8 cellular contexts compared by ENCODE assay signal in the genomic region with DNA sequence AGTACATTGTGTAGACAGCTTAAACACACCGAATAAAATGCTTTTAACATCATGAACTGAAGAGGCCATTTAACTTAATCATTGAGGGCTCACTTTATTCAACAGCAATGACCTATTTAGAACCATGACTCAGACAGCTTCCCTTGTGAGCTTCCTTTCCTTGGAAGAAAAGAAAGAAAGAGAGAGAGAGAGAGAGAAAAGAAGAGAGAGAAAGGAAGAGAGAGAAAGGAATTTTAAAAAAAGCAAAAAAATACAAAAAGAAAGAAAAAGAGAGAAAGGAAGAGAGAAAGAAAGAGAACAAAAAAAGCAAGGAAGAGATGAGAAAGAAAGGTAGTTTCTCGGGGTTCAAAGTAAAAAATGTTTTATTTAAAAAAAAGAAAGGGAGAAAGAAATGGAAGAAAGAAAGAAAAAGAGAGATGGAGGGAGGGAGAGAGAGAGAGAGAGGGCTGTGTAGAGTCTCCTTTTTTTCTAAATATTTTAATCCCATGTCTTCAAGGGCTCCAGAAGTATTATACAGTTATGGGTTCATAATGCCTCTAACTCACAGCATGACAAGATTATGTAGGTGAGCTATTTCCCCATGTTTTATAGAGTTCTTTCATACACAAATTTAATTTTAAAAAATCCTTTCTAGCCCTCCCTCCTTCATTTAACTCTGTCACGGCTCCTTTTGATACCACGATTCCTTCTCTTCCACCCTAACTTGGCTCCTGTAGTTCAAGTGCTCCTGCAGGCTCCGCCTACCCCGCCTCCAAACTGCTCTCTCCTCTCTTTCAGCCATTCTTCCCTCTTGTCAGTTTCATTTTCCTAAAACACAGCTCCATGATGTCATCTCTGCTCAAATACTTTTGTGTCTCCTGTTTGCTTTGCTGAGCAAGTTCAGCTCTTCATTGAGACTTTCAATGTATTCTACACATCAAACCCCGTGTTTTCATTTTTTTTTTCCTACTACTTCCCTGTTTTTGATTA.
DNase-seq lines count a peak whose midpoint lies in the region; ATAC-seq and TF ChIP-seq lines count a peak whose summit lies in the region.

No MANE protein-coding gene starts in this region.

- no peak overlapping the region for H3K4me3 Mint-ChIP-seq in activated CD8-positive, alpha-beta T cell treated with anti-CD3 and anti-CD28 coated beads for 36 hours
- H3K4me3 Mint-ChIP-seq in activated CD8-positive, alpha-beta T cell treated with anti-CD3 and anti-CD28 coated beads, Interleukin-2, amount 10 ng/mL, durations not matched to agents 7 days and 5 days, result no peak overlapping the region

- no peaks in the 10 kb centered on the region for H3K36me3 ChIP-seq in thyroid gland

- H3K36me3 Mint-ChIP-seq in activated CD8-positive, alpha-beta T cell treated with anti-CD3 and anti-CD28 coated beads for 36 hours (ENCODE audit: low read depth), result no peaks in the 10 kb centered on the region
- H3K36me3 Mint-ChIP-seq in activated CD8-positive, alpha-beta T cell treated with anti-CD3 and anti-CD28 coated beads, Interleukin-2, amount 10 ng/mL, durations not matched to agents 7 days and 5 days (ENCODE audit: low read depth), result peaks cover 4% of the 10 kb centered on the region

- CTCF ChIA-PET in activated CD8-positive, alpha-beta T cell treated with anti-CD3 and anti-CD28 coated beads for 36 hours (lab: Charles Lee), result interaction anchor here (0.6 to 1.3 kb wide), 2 partner anchors 18 to 103 kb away, joined by 3 read pairs; no protein-coding TSS in a partner anchor
- CTCF ChIA-PET in activated CD8-positive, alpha-beta T cell treated with anti-CD3 and anti-CD28 coated beads, Interleukin-2, amount 10 ng/mL, durations not matched to agents 7 days and 5 days (lab: Charles Lee), result interaction anchor here (1.1 to 1.6 kb wide), 2 partner anchors 9 to 11 kb away, joined by 3 read pairs; no protein-coding TSS in a partner anchor

- no peak for DNase-seq in activated CD8-positive, alpha-beta T cell treated with anti-CD3 and anti-CD28 coated beads for 36 hours
- no peak for DNase-seq in activated CD8-positive, alpha-beta T cell treated with anti-CD3 and anti-CD28 coated beads, Interleukin-2, amount 10 ng/mL, durations not matched to agents 7 days and 5 days
- DNase-seq in anterior cingulate cortex (lab: John Stamatoyannopoulos, UW) (peak in 42 of 58 donors; percentile 9 to 83 (median 38)), iris pigment epithelial cell (ENCODE audit: low read depth) (peak; percentile 85), thyroid gland (peak; percentile 53 to 59), GM19240 (ENCODE audit: insufficient read length, low spot score) (no peak)

- intact Hi-C loops in activated CD8-positive, alpha-beta T cell treated with anti-CD3 and anti-CD28 coated beads for 36 hours (cut with micrococcal nuclease), result no loop called here
- intact Hi-C loops in thyroid gland (cut with DNase I), result no loop called here

- H3K9me3 Mint-ChIP-seq in activated CD8-positive, alpha-beta T cell treated with anti-CD3 and anti-CD28 coated beads for 36 hours, result peaks cover 4% of the 10 kb centered on the region
- no peaks in the 10 kb centered on the region for H3K9me3 Mint-ChIP-seq in activated CD8-positive, alpha-beta T cell treated with anti-CD3 and anti-CD28 coated beads, Interleukin-2, amount 10 ng/mL, durations not matched to agents 7 days and 5 days (ENCODE audit: insufficient read depth)

- H3K27me3 Mint-ChIP-seq in activated CD8-positive, alpha-beta T cell treated with anti-CD3 and anti-CD28 coated beads for 36 hours, result no peaks in the 10 kb centered on the region
- H3K27me3 Mint-ChIP-seq in activated CD8-positive, alpha-beta T cell treated with anti-CD3 and anti-CD28 coated beads, Interleukin-2, amount 10 ng/mL, durations not matched to agents 7 days and 5 days (ENCODE audit: low read depth), result no peaks in the 10 kb centered on the region

- peak; percentile 38 for ATAC-seq in activated CD8-positive, alpha-beta T cell treated with anti-CD3 and anti-CD28 coated beads for 36 hours
- ATAC-seq in activated CD8-positive, alpha-beta T cell treated with anti-CD3 and anti-CD28 coated beads, Interleukin-2, amount 10 ng/mL, durations not matched to agents 7 days and 5 days, result no peak
- ATAC-seq in GM19452 (IDR thresholded peaks at IDR 0.05; ENCODE audit: unreplicated experiment) (no peak), GM21825 (IDR thresholded peaks at IDR 0.05; ENCODE audit: unreplicated experiment) (no peak)

- no peak for TF ChIP-seq POLR2A in thyroid gland (IDR thresholded peaks at IDR 0.05)

- H3K27ac ChIP-seq in thyroid gland, result no peak overlapping the region

- TF ChIP-seq CTCF in activated CD8-positive, alpha-beta T cell treated with anti-CD3 and anti-CD28 coated beads for 36 hours (IDR thresholded peaks at IDR 0.05), result no peak
- no peak for TF ChIP-seq CTCF in thyroid gland (IDR thresholded peaks at IDR 0.05)

- no peaks in the 10 kb centered on the region for H3K4me1 ChIP-seq in thyroid gland

- no peak overlapping the region for H3K27ac Mint-ChIP-seq in activated CD8-positive, alpha-beta T cell treated with anti-CD3 and anti-CD28 coated beads for 36 hours
- no peak overlapping the region for H3K27ac Mint-ChIP-seq in activated CD8-positive, alpha-beta T cell treated with anti-CD3 and anti-CD28 coated beads, Interleukin-2, amount 10 ng/mL, durations not matched to agents 7 days and 5 days

- no peaks in the 10 kb centered on the region for H3K27me3 ChIP-seq in thyroid gland

- peaks cover 37% of the 10 kb centered on the region for H3K4me1 Mint-ChIP-seq in activated CD8-positive, alpha-beta T cell treated with anti-CD3 and anti-CD28 coated beads for 36 hours (ENCODE audit: low read depth)
- peaks cover 39% of the 10 kb centered on the region for H3K4me1 Mint-ChIP-seq in activated CD8-positive, alpha-beta T cell treated with anti-CD3 and anti-CD28 coated beads, Interleukin-2, amount 10 ng/mL, durations not matched to agents 7 days and 5 days (ENCODE audit: low read depth)

- POLR2A ChIA-PET in activated CD8-positive, alpha-beta T cell treated with anti-CD3 and anti-CD28 coated beads for 36 hours (lab: Charles Lee), result interaction anchor here (0.8 kb wide), 1 partner anchor 143 kb away, joined by 3 read pairs; the partner anchor contains the start of gene ARHGAP21
- POLR2A ChIA-PET in activated CD8-positive, alpha-beta T cell treated with anti-CD3 and anti-CD28 coated beads, Interleukin-2, amount 10 ng/mL, durations not matched to agents 7 days and 5 days (lab: Charles Lee), result no interaction called here

- H3K9me3 ChIP-seq in thyroid gland, result no peaks in the 10 kb centered on the region

- no peak overlapping the region for H3K4me3 ChIP-seq in thyroid gland (replicated peaks in 1 of 3)

- 48 to 49% methylated on average over 7 of the region's 7 CpGs for WGBS in thyroid gland, 2 donors

Comparison
In these comparisons a context has a peak if more than half of its experiments do, and no peak if none do; other contexts are left out.
1. DNase-seq: peak in anterior cingulate cortex (42 of 58), iris pigment epithelial cell (single experiment) and thyroid gland (2 of 2); none in activated CD8-positive, alpha-beta T cell treated with anti-CD3 and anti-CD28 coated beads for 36 hours (single experiment), activated CD8-positive, alpha-beta T cell treated with anti-CD3 and anti-CD28 coated beads, Interleukin-2, amount 10 ng/mL, durations not matched to agents 7 days and 5 days (single experiment) and GM19240 (single experiment).